In genomic region chr20:33964431-33964830, GRCh38 we compare ENCODE assay signal across 15 cellular contexts.
"Had no signal": no experiment of that assay in that cellular context is flagged by ENCODE, and none has a peak within 500 bp of the region (broad histone marks: within the 10 kb centered on the region; RNA-seq: fewer than 3 reads in every experiment).

No MANE protein-coding gene starts in this region.

- DNase-seq: activated B cell treated with CpG ODN at 0.5 μM for 24 hours; activated CD4-positive, alpha-beta memory T cell treated with anti-CD3 and anti-CD28 coated beads for 36 hours; activated CD4-positive, alpha-beta T cell treated with anti-CD3 and anti-CD28 coated beads for 4 hours; activated CD8-positive, alpha-beta memory T cell treated with anti-CD3 and anti-CD28 coated beads, Interleukin-2, amount 10 ng/mL, durations not matched to agents 7 days and 5 days; activated naive CD4-positive, alpha-beta T cell; activated naive CD8-positive, alpha-beta T cell treated with anti-CD3 and anti-CD28 coated beads for 36 hours; amygdala; head of caudate nucleus; occipital lobe; right lobe of liver; stimulated activated CD4-positive, alpha-beta T cell treated with anti-CD3 and anti-CD28 coated beads, Interleukin-4, amount 100 ng/mL, for 24 hours; stomach; trophoblast cell had no signal

- ATAC-seq: activated CD8-positive, alpha-beta memory T cell treated with anti-CD3 and anti-CD28 coated beads, Interleukin-2, amount 10 ng/mL, durations not matched to agents 7 days and 5 days; activated T-helper 17 cell treated with anti-CD3 and anti-CD28 coated beads, Interleukin-2, amount 50 U/mL, for 72 hours; stimulated activated effector memory CD8-positive, alpha-beta T cell treated with anti-CD3 and anti-CD28 coated beads, Interleukin-12 subunit alpha, Interleukin-12 subunit beta, amount 100 ng/mL, for 72 hours had no signal
